ENCODE assay signal across 13 cellular contexts in the genomic region with DNA sequence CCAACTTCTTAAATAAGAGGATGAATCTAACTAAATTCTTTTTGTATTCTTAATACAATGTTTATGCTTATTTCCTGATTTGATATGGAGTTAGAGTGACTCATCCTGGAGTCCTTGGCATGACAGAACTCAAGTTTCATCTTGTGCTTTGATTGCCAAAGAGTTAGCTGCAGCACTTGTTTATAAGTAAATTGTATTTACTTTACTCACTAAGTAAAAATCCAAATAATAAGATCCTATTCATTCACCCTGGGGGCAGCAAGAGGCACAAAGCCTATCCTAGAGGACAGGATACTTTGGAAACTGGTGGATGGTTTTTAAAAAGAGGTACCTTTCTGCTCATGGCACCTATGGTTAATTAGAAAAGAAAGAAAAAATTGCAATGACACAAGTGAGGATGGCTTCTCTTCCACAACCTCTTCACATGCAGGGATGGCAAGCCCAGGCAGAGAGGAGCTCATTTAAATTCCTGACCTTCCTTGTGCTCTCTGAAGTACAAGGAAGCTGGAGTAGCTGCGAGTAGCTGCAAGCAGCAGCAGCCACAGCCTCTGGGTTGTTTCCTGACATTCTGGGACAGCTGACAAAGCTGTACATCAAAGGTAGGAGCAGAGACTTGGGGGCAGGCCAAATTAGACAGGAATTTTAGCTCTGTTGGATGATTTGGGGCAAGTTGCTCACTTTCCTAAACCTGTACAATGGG. TPM values are rescaled to one million over a fixed set of nuclear protein-coding genes. Genes with fewer than 3 reads are reported as not detected.
A peak's percentile ranks its signal among the peaks of the same experiment; 100 is the strongest.
DNase-seq lines count a peak whose midpoint lies in the region; ATAC-seq lines count a peak whose summit lies in the region.
"Had no signal": no experiment of that assay in that cellular context is flagged by ENCODE, and none has a peak within 500 bp of the region (broad histone marks: within the 10 kb centered on the region; RNA-seq: fewer than 3 reads in every experiment).

No MANE protein-coding gene starts in this region.

- ATAC-seq in GM19455 (IDR thresholded peaks at IDR 0.05; ENCODE audit: unreplicated experiment) = no peak

- peak; percentile 46 for DNase-seq in SIG-M5 treated with dmso at 0.1 percent for 504 hours (lab: John Stamatoyannopoulos, UW; ENCODE audit: unreplicated experiment)
- no peak for DNase-seq in SIG-M5 (lab: John Stamatoyannopoulos, UW)
- peak; percentile 25 for DNase-seq in T1000 (lab: John Stamatoyannopoulos, UW)
- DNase-seq in fibroblast of the conjunctiva (ENCODE audit: low read depth) = peak; percentile 81
- peak; percentile 70 for DNase-seq in ureter (ENCODE audit: low spot score)
- DNase-seq in NCI-H2107 treated with DMSO at 0.1 percent for 48 hours (lab: John Stamatoyannopoulos, UW; ENCODE audit: unreplicated experiment) = no peak
- no peak for DNase-seq in GOT3 (lab: John Stamatoyannopoulos, UW)
- DNase-seq: activated CD8-positive, alpha-beta T cell treated with anti-CD3 and anti-CD28 coated beads for 36 hours; caudate nucleus; CD4-positive, CD25-positive, alpha-beta regulatory T cell; right lobe of liver; stimulated activated naive CD8-positive, alpha-beta T cell treated with anti-CD3 and anti-CD28 coated beads, Interleukin-15, Interleukin-2, amounts not matched to agents 100 U/mL and 50 U/mL, for 24 hours had no signal

RNA-seq across cellular contexts. Expression of a gene that starts 28.5 kb away (rescaled TPM):
- 96.9 TPM for total RNA-seq in ureter

Comparison
In these comparisons a context has a peak if more than half of its experiments do, and no peak if none do; other contexts are left out.
1. DNase-seq: peak in SIG-M5 treated with dmso at 0.1 percent for 504 hours (single experiment), T1000 (single experiment), fibroblast of the conjunctiva (single experiment) and ureter (single experiment); none in SIG-M5 (single experiment), NCI-H2107 treated with DMSO at 0.1 percent for 48 hours (single experiment) and GOT3 (single experiment).